28 cellular contexts compared by ENCODE assay signal in genomic region chr4:155597933-155598451, GRCh38.
"Had no signal": no experiment of that assay in that cellular context is flagged by ENCODE, and none has a peak within 500 bp of the region (broad histone marks: within the 10 kb centered on the region; RNA-seq: fewer than 3 reads in every experiment).

No MANE protein-coding gene starts in this region.

- H3K4me1 Mint-ChIP-seq: memory B cell; naive B cell; stimulated activated effector memory CD8-positive, alpha-beta T cell treated with anti-CD3 and anti-CD28 coated beads, Interleukin-12 subunit alpha, Interleukin-12 subunit beta, amount 100 ng/mL, for 72 hours had no signal

- H3K36me3 Mint-ChIP-seq: memory B cell; mesothelial cell of epicardium; naive B cell; stimulated activated effector memory CD8-positive, alpha-beta T cell treated with anti-CD3 and anti-CD28 coated beads, Interleukin-12 subunit alpha, Interleukin-12 subunit beta, amount 100 ng/mL, for 72 hours; type B pancreatic cell had no signal

- H3K27me3 ChIP-seq: colonic mucosa, gastrocnemius medialis, right atrium auricular region, stomach, testis, tibial artery had no signal

- H3K36me3 ChIP-seq: colonic mucosa, gastrocnemius medialis, lower lobe of right lung, prostate gland, right atrium auricular region, stomach, tibial artery had no signal

- H3K9me3 Mint-ChIP-seq: dendritic cell treated with granulocyte-macrophage colony-stimulating factor and Interleukin-4, amounts not matched to agents 40 ng/mL and 50 ng/mL, for 4 days; endodermal cell; memory B cell; mesothelial cell of epicardium; naive B cell; nephron progenitor cell; stimulated activated effector memory CD8-positive, alpha-beta T cell treated with anti-CD3 and anti-CD28 coated beads, Interleukin-12 subunit alpha, Interleukin-12 subunit beta, amount 100 ng/mL, for 72 hours had no signal

- H3K4me1 ChIP-seq: colonic mucosa, gastrocnemius medialis, lower lobe of right lung, prostate gland, testis had no signal

- H3K27ac Mint-ChIP-seq: dendritic cell treated with granulocyte-macrophage colony-stimulating factor and Interleukin-4, amounts not matched to agents 40 ng/mL and 50 ng/mL, for 4 days; endodermal cell; memory B cell; nephron progenitor cell; stimulated activated effector memory CD8-positive, alpha-beta T cell treated with anti-CD3 and anti-CD28 coated beads, Interleukin-12 subunit alpha, Interleukin-12 subunit beta, amount 100 ng/mL, for 72 hours; type B pancreatic cell had no signal

- H3K4me3 ChIP-seq: colonic mucosa, gastrocnemius medialis, lower lobe of right lung, mucosa of descending colon, prostate gland, right atrium auricular region, stomach, testis, tibial artery had no signal

- DNase-seq: colonic mucosa; effector CD8-positive, alpha-beta T cell; endodermal cell; foreskin fibroblast; gastrocnemius medialis; head of caudate nucleus; left ventricle myocardium superior; lower lobe of right lung; mucosa of descending colon; naive B cell; nephron progenitor cell; nucleus accumbens; stimulated activated CD4-positive, alpha-beta T cell treated with anti-CD3 and anti-CD28 coated beads, Interleukin-2, amount 100 ng/mL, for 24 hours; stimulated activated CD4-positive, alpha-beta T cell treated with anti-CD3 and anti-CD28 coated beads, Interleukin-4, amount 100 ng/mL, for 24 hours; stimulated activated naive CD4-positive, alpha-beta T cell treated with Interleukin-2 at 50 U/mL for 16 hours; stomach; testis; tibial artery had no signal

- H3K4me3 Mint-ChIP-seq: dendritic cell treated with granulocyte-macrophage colony-stimulating factor and Interleukin-4, amounts not matched to agents 40 ng/mL and 50 ng/mL, for 4 days; endodermal cell; memory B cell; mesothelial cell of epicardium; naive B cell; nephron progenitor cell; stimulated activated effector memory CD8-positive, alpha-beta T cell treated with anti-CD3 and anti-CD28 coated beads, Interleukin-12 subunit alpha, Interleukin-12 subunit beta, amount 100 ng/mL, for 72 hours; type B pancreatic cell had no signal

- H3K27me3 Mint-ChIP-seq: dendritic cell treated with granulocyte-macrophage colony-stimulating factor and Interleukin-4, amounts not matched to agents 40 ng/mL and 50 ng/mL, for 4 days; memory B cell; naive B cell; type B pancreatic cell had no signal

- ATAC-seq: esophagus mucosa; gastrocnemius medialis; left ventricle myocardium superior; lower lobe of right lung; mucosa of descending colon; sciatic nerve; stimulated activated effector memory CD8-positive, alpha-beta T cell treated with anti-CD3 and anti-CD28 coated beads, Interleukin-12 subunit alpha, Interleukin-12 subunit beta, amount 100 ng/mL, for 72 hours had no signal

- H3K27ac ChIP-seq: colonic mucosa, epithelial cell of prostate, gastrocnemius medialis, lower lobe of right lung, prostate gland, right atrium auricular region, stomach, testis, tibial artery had no signal

- H3K9me3 ChIP-seq: colonic mucosa, gastrocnemius medialis, lower lobe of right lung, mucosa of descending colon, prostate gland, right atrium auricular region, stomach, testis, tibial artery had no signal
